In the genomic region with DNA sequence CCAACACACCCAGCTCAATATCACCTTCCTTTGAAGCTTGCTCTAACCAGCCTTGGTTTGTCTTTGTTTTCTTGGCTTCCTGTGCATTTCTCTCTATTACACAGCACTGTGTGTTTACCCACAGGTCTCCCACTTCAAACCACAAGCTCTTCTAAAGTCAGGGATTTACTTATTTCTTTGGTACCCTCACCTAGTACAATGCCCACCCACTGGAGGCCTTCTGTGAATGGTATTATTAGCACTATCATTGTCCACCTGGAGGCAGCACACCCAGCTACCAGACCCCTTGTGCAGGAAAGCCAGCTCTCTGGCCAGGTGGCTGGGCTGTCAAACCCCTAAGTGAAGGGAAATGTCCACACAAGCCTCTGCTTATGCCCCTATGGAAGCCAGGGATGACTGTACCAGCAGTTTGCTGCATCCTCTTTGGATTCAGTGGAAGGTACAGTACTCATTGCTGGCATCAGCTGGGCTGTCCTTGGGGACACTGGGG, we compare ENCODE assay signal across 19 cellular contexts. TPM values are rescaled to one million over a fixed set of nuclear protein-coding genes. Genes with fewer than 3 reads are reported as not detected.
DNase-seq lines count a peak whose midpoint lies in the region; ATAC-seq, FAIRE-seq and TF ChIP-seq lines count a peak whose summit lies in the region.
"Had no signal": no experiment of that assay in that cellular context is flagged by ENCODE, and none has a peak within 500 bp of the region (broad histone marks: within the 10 kb centered on the region; RNA-seq: fewer than 3 reads in every experiment).

No MANE protein-coding gene starts in this region.

- H3K4me1 ChIP-seq in CD4-positive, alpha-beta memory T cell (ENCODE audit: insufficient read depth, low read length): peaks cover 29% of the 10 kb centered on the region
- H3K4me1 ChIP-seq in mucosa of descending colon (ENCODE audit: low read depth): no peaks in the 10 kb centered on the region

- peak overlapping the region in 6 of 7 donors; percentile 4 to 70 (median 21) for H3K27ac Mint-ChIP-seq in CD4-positive, alpha-beta memory T cell
- H3K27ac Mint-ChIP-seq: dendritic cell treated with granulocyte-macrophage colony-stimulating factor and Interleukin-4, amounts not matched to agents 40 ng/mL and 50 ng/mL, for 4 days; mesothelial cell of epicardium had no signal

- no peaks in the 10 kb centered on the region for H3K9me3 ChIP-seq in CD4-positive, alpha-beta memory T cell (ENCODE audit: control insufficient read depth in 1 of 2, low read length in 2 of 2)
- H3K9me3 ChIP-seq in mucosa of descending colon: no peaks in the 10 kb centered on the region

- no peaks in the 10 kb centered on the region for H3K36me3 Mint-ChIP-seq in CD4-positive, alpha-beta memory T cell
- H3K36me3 Mint-ChIP-seq: IgD-negative memory B cell, mesothelial cell of epicardium had no signal

- no peak for TF ChIP-seq POLR2A in GM12891 (IDR thresholded peaks at IDR 0.05; ENCODE audit: low read depth, low read length)

- no peaks in the 10 kb centered on the region for H3K27me3 ChIP-seq in CD4-positive, alpha-beta memory T cell (ENCODE audit: insufficient read depth, low read length)
- H3K27me3 ChIP-seq: hepatocyte had no signal

- no peaks in the 10 kb centered on the region for H3K9me3 Mint-ChIP-seq in CD4-positive, alpha-beta memory T cell
- H3K9me3 Mint-ChIP-seq: dendritic cell treated with granulocyte-macrophage colony-stimulating factor and Interleukin-4, amounts not matched to agents 40 ng/mL and 50 ng/mL, for 4 days; IgD-negative memory B cell had no signal

- peak; percentile 25 for ATAC-seq in mucosa of descending colon
- no peak for ATAC-seq in GM18867 (IDR thresholded peaks at IDR 0.05; ENCODE audit: unreplicated experiment)
- ATAC-seq: HCT116 had no signal

- no peaks in the 10 kb centered on the region for H3K36me3 ChIP-seq in CD4-positive, alpha-beta memory T cell (ENCODE audit: insufficient read depth, low read length)
- H3K36me3 ChIP-seq in mucosa of descending colon (ENCODE audit: low read depth): no peaks in the 10 kb centered on the region

- POLR2A ChIA-PET in CD4-positive, alpha-beta memory T cell (lab: Charles Lee; ENCODE audit: partially characterized antibody): interaction anchor here (0.7 to 2.1 kb wide), 12 partner anchors 10 to 120 kb away, joined by 3 to 21 read pairs (median 4); a partner anchor contains a TSS
- POLR2A ChIA-PET in GM10248 (lab: Yijun Ruan, JAX): no interaction called here

- FAIRE-seq in GM12891 (lab: Jason Lieb, UNC): peak; percentile 66

- H3K27me3 Mint-ChIP-seq in CD4-positive, alpha-beta memory T cell: no peaks in the 10 kb centered on the region
- H3K27me3 Mint-ChIP-seq: dendritic cell treated with granulocyte-macrophage colony-stimulating factor and Interleukin-4, amounts not matched to agents 40 ng/mL and 50 ng/mL, for 4 days had no signal

- CTCF ChIA-PET in CD4-positive, alpha-beta memory T cell (lab: Charles Lee; ENCODE audit: partially characterized antibody): interaction anchor here (0.6 to 4.0 kb wide), 19 partner anchors 10 to 219 kb away, joined by 3 to 39 read pairs (median 4); a partner anchor contains a TSS
- CTCF ChIA-PET in GM10248 (lab: Yijun Ruan, JAX): interaction anchor here (0.7 to 5.3 kb wide), 8 partner anchors 10 to 108 kb away, joined by 3 to 38 read pairs (median 6); a partner anchor contains a TSS

- peak in 3 of 5 donors; percentile 34 to 45 (median 35) for DNase-seq in CD4-positive, alpha-beta memory T cell
- DNase-seq in GM12891 (ENCODE audit: insufficient read length, low spot score): no peak
- DNase-seq in activated CD8-positive, alpha-beta memory T cell treated with anti-CD3 and anti-CD28 coated beads, Interleukin-2, amount 50 U/mL, for 48 hours: peak; percentile 58
- DNase-seq in mucosa of descending colon: no peak
- no peak for DNase-seq in NCI-H82 (lab: John Stamatoyannopoulos, UW)
- no peak for DNase-seq in GM10248 (ENCODE audit: extremely low spot score)
- DNase-seq: anterior cingulate cortex, C1 segment of cervical spinal cord, kidney glomerular epithelial cell, NCI-H1092 treated with DMSO at 0.1 percent for 48 hours, occipital lobe, T1000 had no signal

- peaks cover 27 to 29% (median 28%) of the 10 kb centered on the region in 4 donors for H3K4me1 Mint-ChIP-seq in CD4-positive, alpha-beta memory T cell
- H3K4me1 Mint-ChIP-seq: mesothelial cell of epicardium had no signal

- TF ChIP-seq CTCF in mucosa of descending colon (IDR thresholded peaks at IDR 0.05) (no peak), GM10248 (IDR thresholded peaks at IDR 0.05; ENCODE audit: control extremely low read depth, extremely low read depth, low read depth, missing control alignments) (no peak)

- intact Hi-C loops in CD4-positive, alpha-beta memory T cell (cut with micrococcal nuclease): no loop called here
- intact Hi-C loops in mucosa of descending colon (cut with DNase I, micrococcal nuclease): no loop called here

- H3K4me3 Mint-ChIP-seq in CD4-positive, alpha-beta memory T cell: peak overlapping the region; percentile 10 to 72 (median 34)
- H3K4me3 Mint-ChIP-seq: dendritic cell treated with granulocyte-macrophage colony-stimulating factor and Interleukin-4, amounts not matched to agents 40 ng/mL and 50 ng/mL, for 4 days; IgD-negative memory B cell; mesothelial cell of epicardium had no signal

- no peak overlapping the region for H3K4me3 ChIP-seq in CD4-positive, alpha-beta memory T cell (ENCODE audit: low read length in 2 of 2)
- H3K4me3 ChIP-seq in mucosa of descending colon: no peak overlapping the region
- H3K4me3 ChIP-seq: hepatocyte, skin epidermis had no signal

- peak overlapping the region; percentile 33 for H3K27ac ChIP-seq in CD4-positive, alpha-beta memory T cell (ENCODE audit: low read depth, low read length)
- H3K27ac ChIP-seq: hepatocyte had no signal

TF ChIP-seq in GM12891, 5 proteins besides CTCF, POLR2A, EP300 and RAD21:
- no peak for TF ChIP-seq POU2F2 (IDR thresholded peaks at IDR 0.05; ENCODE audit: low read depth, low read length)
- TF ChIP-seq TAF1 (IDR thresholded peaks at IDR 0.05; ENCODE audit: low read depth, low read length): no peak
- TF ChIP-seq PAX5 (IDR thresholded peaks at IDR 0.05; ENCODE audit: insufficient read depth, low read length, severe bottlenecking): no peak
- TF ChIP-seq POLR2AphosphoS5 (IDR thresholded peaks at IDR 0.05; ENCODE audit: low read depth, low read length): no peak
- TF ChIP-seq SPI1 (IDR thresholded peaks at IDR 0.05; ENCODE audit: low read depth, low read length): no peak

RNA-seq across cellular contexts. Expression of a gene that starts 9.4 kb away (rescaled TPM):
- total RNA-seq in CD4-positive, alpha-beta memory T cell: 1 to 10 TPM in 1 of 2 experiments, under 1 TPM in 1; 0.47 to 1.1 TPM
- under 1 TPM; 0.10 to 0.14 TPM for polyA plus RNA-seq in CD4-positive, alpha-beta memory T cell
- polyA plus RNA-seq in GM12891 (2012; ENCODE audit: low read depth, missing spikeins): 65.4 TPM
- total RNA-seq in mucosa of descending colon: 10 to 100 TPM in 2 of 3 donors, 1 to 10 TPM in 1; 6.9 to 50.1 (median 11.4) TPM
- polyA plus RNA-seq: IgD-negative memory B cell had no signal

RNA-seq across cellular contexts. Expression of a gene that starts 16.2 kb away (rescaled TPM):
- total RNA-seq in CD4-positive, alpha-beta memory T cell: 1 to 10 TPM; 5.3 to 5.8 TPM
- 1 to 10 TPM; 3.3 to 6.1 TPM for polyA plus RNA-seq in CD4-positive, alpha-beta memory T cell
- 5.1 TPM for polyA plus RNA-seq in GM12891 (2012; ENCODE audit: low read depth, missing spikeins)
- 100 to 1,000 TPM; 215 to 459 (median 244) TPM for total RNA-seq in mucosa of descending colon

Comparison
In these comparisons a context has a peak if more than half of its experiments do, and no peak if none do; other contexts are left out.
1. DNase-seq: peak in CD4-positive, alpha-beta memory T cell (3 of 5) and activated CD8-positive, alpha-beta memory T cell treated with anti-CD3 and anti-CD28 coated beads, Interleukin-2, amount 50 U/mL, for 48 hours (single experiment); none in GM12891 (single experiment), mucosa of descending colon (0 of 3), NCI-H82 (single experiment) and GM10248 (single experiment).
2. RNA of a gene that starts 16.2 kb away (total RNA-seq): 215 to 459 TPM in mucosa of descending colon; 5.3 to 5.8 TPM in CD4-positive, alpha-beta memory T cell; every median in the first group is over 10 times any median in the second.